Comparison of ENCODE assay signal across 1 cellular context in the genomic region with DNA sequence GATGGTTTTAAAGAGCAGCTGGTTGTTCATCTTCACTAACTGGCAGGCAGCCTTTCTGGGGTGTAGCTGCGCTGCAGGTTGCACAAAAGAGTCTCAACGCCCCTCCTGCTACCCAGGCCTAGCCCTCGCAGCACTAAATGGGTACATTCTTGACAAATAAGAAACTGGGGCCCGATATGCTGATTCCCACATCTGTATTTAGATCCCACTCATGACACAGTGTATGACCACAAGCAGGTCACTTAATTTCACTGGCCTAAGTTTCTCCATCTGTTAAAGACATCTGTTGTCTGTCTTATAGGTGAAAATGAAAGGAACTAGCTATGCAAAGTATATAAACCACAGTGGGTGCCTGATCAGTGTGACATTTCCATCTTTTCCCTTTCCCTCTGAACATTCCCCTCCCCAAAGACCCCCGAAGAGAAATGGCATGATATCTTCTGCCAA.
A peak's percentile ranks its signal among the peaks of the same experiment; 100 is the strongest.
TF ChIP-seq lines count a peak whose summit lies in the region.

No MANE protein-coding gene starts in this region.

TF ChIP-seq in GM12878, 131 proteins besides CTCF, POLR2A, EP300 and RAD21 (continued from another document and continues in another):
- TF ChIP-seq, protein P1, sequence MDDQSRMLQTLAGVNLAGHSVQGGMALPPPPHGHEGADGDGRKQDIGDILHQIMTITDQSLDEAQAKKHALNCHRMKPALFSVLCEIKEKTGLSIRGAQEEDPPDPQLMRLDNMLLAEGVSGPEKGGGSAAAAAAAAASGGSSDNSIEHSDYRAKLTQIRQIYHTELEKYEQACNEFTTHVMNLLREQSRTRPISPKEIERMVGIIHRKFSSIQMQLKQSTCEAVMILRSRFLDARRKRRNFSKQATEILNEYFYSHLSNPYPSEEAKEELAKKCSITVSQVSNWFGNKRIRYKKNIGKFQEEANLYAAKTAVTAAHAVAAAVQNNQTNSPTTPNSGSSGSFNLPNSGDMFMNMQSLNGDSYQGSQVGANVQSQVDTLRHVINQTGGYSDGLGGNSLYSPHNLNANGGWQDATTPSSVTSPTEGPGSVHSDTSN (IDR thresholded peaks at IDR 0.05; ENCODE audit: insufficient replicate concordance, low read depth, low read length) = no peak
- TF ChIP-seq CREB1 (IDR thresholded peaks at IDR 0.05; ENCODE audit: low read depth) (no peak), ZNF384 (IDR thresholded peaks at IDR 0.05; ENCODE audit: borderline replicate concordance, low read depth, low read length) (no peak), POLR2AphosphoS5 (IDR thresholded peaks at IDR 0.05; ENCODE audit: low read length) (no peak), ZSCAN29 (IDR thresholded peaks at IDR 0.05) (no peak), BMI1 (IDR thresholded peaks at IDR 0.05; ENCODE audit: borderline replicate concordance) (no peak), CHD1 (IDR thresholded peaks at IDR 0.05; ENCODE audit: low read depth, low read length) (no peak), PAX8 (IDR thresholded peaks at IDR 0.05) (no peak), CEBPB (IDR thresholded peaks at IDR 0.05; ENCODE audit: borderline replicate concordance in 1 of 2, low read depth in 2 of 2, low read length in 2 of 2) (no peak), SIN3A (IDR thresholded peaks at IDR 0.05; ENCODE audit: low read depth, low read length) (no peak), FOXM1 (IDR thresholded peaks at IDR 0.05; ENCODE audit: low read depth, low read length) (no peak), NR2C2 (IDR thresholded peaks at IDR 0.05; ENCODE audit: borderline replicate concordance, control insufficient read depth, insufficient read length, low read depth) (no peak), TAF1 (IDR thresholded peaks at IDR 0.05; ENCODE audit: borderline replicate concordance, low read depth, low read length) (no peak), WRNIP1 (IDR thresholded peaks at IDR 0.05; ENCODE audit: borderline replicate concordance, low read depth, low read length) (no peak), EGR1 (IDR thresholded peaks at IDR 0.05; ENCODE audit: borderline replicate concordance in 1 of 2, low read depth in 2 of 2, low read length in 2 of 2) (no peak), POU2F2 (IDR thresholded peaks at IDR 0.05; ENCODE audit: borderline replicate concordance, low read depth, low read length) (peak; percentile 93), STAT1 (conservative IDR thresholded peaks at IDR 0.05) (no peak), YY1 (IDR thresholded peaks at IDR 0.05; ENCODE audit: low read depth, low read length) (no peak), ZZZ3 (IDR thresholded peaks at IDR 0.05; ENCODE audit: control insufficient read depth, insufficient read length, low read depth) (no peak), EZH2 (IDR thresholded peaks at IDR 0.05; ENCODE audit: borderline replicate concordance, control insufficient read depth, low read depth, low read length) (no peak), IRF4 (IDR thresholded peaks at IDR 0.05; ENCODE audit: low read depth, low read length) (no peak), KLF5 (IDR thresholded peaks at IDR 0.05; ENCODE audit: partially characterized antibody) (no peak), KDM1A (IDR thresholded peaks at IDR 0.05; ENCODE audit: borderline replicate concordance) (no peak), RCOR1 (conservative IDR thresholded peaks at IDR 0.05; ENCODE audit: low read depth, low read length) (no peak), BRCA1 (IDR thresholded peaks at IDR 0.05; ENCODE audit: low read depth, low read length) (no peak), ATF7 (IDR thresholded peaks at IDR 0.05; ENCODE audit: low read depth) (peak; percentile 55), BACH1 (IDR thresholded peaks at IDR 0.05; ENCODE audit: borderline replicate concordance) (peak; percentile 34; the same call in 1 of the 2 replicates), STAT3 (IDR thresholded peaks at IDR 0.05; ENCODE audit: low read depth, low read length) (no peak), SUZ12 (IDR thresholded peaks at IDR 0.05; ENCODE audit: unreplicated experiment) (no peak), GATAD2B (conservative IDR thresholded peaks at IDR 0.05; ENCODE audit: low read depth) (0 out of 2 replicates have a peak, but pooled peaks have one; percentile 32), FOXK2 (IDR thresholded peaks at IDR 0.05) (no peak), DPF2 (IDR thresholded peaks at IDR 0.05) (peak; percentile 55; the same call in 1 of the 2 replicates), SMC3 (IDR thresholded peaks at IDR 0.05; ENCODE audit: borderline replicate concordance, low read length) (no peak)
- TF ChIP-seq, protein P2, sequence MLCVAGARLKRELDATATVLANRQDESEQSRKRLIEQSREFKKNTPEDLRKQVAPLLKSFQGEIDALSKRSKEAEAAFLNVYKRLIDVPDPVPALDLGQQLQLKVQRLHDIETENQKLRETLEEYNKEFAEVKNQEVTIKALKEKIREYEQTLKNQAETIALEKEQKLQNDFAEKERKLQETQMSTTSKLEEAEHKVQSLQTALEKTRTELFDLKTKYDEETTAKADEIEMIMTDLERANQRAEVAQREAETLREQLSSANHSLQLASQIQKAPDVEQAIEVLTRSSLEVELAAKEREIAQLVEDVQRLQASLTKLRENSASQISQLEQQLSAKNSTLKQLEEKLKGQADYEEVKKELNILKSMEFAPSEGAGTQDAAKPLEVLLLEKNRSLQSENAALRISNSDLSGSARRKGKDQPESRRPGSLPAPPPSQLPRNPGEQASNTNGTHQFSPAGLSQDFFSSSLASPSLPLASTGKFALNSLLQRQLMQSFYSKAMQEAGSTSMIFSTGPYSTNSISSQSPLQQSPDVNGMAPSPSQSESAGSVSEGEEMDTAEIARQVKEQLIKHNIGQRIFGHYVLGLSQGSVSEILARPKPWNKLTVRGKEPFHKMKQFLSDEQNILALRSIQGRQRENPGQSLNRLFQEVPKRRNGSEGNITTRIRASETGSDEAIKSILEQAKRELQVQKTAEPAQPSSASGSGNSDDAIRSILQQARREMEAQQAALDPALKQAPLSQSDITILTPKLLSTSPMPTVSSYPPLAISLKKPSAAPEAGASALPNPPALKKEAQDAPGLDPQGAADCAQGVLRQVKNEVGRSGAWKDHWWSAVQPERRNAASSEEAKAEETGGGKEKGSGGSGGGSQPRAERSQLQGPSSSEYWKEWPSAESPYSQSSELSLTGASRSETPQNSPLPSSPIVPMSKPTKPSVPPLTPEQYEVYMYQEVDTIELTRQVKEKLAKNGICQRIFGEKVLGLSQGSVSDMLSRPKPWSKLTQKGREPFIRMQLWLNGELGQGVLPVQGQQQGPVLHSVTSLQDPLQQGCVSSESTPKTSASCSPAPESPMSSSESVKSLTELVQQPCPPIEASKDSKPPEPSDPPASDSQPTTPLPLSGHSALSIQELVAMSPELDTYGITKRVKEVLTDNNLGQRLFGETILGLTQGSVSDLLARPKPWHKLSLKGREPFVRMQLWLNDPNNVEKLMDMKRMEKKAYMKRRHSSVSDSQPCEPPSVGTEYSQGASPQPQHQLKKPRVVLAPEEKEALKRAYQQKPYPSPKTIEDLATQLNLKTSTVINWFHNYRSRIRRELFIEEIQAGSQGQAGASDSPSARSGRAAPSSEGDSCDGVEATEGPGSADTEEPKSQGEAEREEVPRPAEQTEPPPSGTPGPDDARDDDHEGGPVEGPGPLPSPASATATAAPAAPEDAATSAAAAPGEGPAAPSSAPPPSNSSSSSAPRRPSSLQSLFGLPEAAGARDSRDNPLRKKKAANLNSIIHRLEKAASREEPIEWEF (IDR thresholded peaks at IDR 0.05; ENCODE audit: insufficient replicate concordance, low read depth, low read length) = no peak
- TF ChIP-seq, protein P3, sequence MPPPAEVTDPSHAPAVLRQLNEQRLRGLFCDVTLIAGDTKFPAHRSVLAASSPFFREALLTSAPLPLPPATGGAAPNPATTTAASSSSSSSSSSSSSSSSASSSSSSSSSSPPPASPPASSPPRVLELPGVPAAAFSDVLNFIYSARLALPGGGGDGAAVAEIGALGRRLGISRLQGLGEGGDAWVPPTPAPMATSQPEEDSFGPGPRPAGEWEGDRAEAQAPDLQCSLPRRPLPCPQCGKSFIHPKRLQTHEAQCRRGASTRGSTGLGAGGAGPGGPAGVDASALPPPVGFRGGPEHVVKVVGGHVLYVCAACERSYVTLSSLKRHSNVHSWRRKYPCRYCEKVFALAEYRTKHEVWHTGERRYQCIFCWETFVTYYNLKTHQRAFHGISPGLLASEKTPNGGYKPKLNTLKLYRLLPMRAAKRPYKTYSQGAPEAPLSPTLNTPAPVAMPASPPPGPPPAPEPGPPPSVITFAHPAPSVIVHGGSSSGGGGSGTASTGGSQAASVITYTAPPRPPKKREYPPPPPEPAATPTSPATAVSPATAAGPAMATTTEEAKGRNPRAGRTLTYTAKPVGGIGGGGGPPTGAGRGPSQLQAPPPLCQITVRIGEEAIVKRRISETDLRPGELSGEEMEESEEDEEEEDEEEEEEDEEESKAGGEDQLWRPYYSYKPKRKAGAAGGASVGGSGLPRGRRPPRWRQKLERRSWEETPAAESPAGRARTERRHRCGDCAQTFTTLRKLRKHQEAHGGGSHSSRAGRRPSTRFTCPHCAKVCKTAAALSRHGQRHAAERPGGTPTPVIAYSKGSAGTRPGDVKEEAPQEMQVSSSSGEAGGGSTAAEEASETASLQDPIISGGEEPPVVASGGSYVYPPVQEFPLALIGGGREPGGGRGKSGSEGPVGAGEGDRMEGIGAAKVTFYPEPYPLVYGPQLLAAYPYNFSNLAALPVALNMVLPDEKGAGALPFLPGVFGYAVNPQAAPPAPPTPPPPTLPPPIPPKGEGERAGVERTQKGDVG (CRISPR knock-in tag; IDR thresholded peaks at IDR 0.05) = no peak
- TF ChIP-seq, protein P4, sequence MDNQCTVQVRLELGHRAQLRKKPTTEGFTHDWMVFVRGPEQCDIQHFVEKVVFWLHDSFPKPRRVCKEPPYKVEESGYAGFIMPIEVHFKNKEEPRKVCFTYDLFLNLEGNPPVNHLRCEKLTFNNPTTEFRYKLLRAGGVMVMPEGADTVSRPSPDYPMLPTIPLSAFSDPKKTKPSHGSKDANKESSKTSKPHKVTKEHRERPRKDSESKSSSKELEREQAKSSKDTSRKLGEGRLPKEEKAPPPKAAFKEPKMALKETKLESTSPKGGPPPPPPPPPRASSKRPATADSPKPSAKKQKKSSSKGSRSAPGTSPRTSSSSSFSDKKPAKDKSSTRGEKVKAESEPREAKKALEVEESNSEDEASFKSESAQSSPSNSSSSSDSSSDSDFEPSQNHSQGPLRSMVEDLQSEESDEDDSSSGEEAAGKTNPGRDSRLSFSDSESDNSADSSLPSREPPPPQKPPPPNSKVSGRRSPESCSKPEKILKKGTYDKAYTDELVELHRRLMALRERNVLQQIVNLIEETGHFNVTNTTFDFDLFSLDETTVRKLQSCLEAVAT (IDR thresholded peaks at IDR 0.05) = no peak
- TF ChIP-seq, protein P5, sequence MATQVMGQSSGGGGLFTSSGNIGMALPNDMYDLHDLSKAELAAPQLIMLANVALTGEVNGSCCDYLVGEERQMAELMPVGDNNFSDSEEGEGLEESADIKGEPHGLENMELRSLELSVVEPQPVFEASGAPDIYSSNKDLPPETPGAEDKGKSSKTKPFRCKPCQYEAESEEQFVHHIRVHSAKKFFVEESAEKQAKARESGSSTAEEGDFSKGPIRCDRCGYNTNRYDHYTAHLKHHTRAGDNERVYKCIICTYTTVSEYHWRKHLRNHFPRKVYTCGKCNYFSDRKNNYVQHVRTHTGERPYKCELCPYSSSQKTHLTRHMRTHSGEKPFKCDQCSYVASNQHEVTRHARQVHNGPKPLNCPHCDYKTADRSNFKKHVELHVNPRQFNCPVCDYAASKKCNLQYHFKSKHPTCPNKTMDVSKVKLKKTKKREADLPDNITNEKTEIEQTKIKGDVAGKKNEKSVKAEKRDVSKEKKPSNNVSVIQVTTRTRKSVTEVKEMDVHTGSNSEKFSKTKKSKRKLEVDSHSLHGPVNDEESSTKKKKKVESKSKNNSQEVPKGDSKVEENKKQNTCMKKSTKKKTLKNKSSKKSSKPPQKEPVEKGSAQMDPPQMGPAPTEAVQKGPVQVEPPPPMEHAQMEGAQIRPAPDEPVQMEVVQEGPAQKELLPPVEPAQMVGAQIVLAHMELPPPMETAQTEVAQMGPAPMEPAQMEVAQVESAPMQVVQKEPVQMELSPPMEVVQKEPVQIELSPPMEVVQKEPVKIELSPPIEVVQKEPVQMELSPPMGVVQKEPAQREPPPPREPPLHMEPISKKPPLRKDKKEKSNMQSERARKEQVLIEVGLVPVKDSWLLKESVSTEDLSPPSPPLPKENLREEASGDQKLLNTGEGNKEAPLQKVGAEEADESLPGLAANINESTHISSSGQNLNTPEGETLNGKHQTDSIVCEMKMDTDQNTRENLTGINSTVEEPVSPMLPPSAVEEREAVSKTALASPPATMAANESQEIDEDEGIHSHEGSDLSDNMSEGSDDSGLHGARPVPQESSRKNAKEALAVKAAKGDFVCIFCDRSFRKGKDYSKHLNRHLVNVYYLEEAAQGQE (IDR thresholded peaks at IDR 0.05; ENCODE audit: low read depth, low read length) = no peak
- TF ChIP-seq, protein P6, sequence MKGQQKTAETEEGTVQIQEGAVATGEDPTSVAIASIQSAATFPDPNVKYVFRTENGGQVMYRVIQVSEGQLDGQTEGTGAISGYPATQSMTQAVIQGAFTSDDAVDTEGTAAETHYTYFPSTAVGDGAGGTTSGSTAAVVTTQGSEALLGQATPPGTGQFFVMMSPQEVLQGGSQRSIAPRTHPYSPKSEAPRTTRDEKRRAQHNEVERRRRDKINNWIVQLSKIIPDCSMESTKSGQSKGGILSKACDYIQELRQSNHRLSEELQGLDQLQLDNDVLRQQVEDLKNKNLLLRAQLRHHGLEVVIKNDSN (IDR thresholded peaks at IDR 0.05; ENCODE audit: borderline replicate concordance, extremely low read length, insufficient read depth, low read depth, low read length) = no peak
- TF ChIP-seq, protein P7, sequence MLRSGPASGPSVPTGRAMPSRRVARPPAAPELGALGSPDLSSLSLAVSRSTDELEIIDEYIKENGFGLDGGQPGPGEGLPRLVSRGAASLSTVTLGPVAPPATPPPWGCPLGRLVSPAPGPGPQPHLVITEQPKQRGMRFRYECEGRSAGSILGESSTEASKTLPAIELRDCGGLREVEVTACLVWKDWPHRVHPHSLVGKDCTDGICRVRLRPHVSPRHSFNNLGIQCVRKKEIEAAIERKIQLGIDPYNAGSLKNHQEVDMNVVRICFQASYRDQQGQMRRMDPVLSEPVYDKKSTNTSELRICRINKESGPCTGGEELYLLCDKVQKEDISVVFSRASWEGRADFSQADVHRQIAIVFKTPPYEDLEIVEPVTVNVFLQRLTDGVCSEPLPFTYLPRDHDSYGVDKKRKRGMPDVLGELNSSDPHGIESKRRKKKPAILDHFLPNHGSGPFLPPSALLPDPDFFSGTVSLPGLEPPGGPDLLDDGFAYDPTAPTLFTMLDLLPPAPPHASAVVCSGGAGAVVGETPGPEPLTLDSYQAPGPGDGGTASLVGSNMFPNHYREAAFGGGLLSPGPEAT (IDR thresholded peaks at IDR 0.05; ENCODE audit: low read depth) = peak; percentile 53
- TF ChIP-seq, protein P8, sequence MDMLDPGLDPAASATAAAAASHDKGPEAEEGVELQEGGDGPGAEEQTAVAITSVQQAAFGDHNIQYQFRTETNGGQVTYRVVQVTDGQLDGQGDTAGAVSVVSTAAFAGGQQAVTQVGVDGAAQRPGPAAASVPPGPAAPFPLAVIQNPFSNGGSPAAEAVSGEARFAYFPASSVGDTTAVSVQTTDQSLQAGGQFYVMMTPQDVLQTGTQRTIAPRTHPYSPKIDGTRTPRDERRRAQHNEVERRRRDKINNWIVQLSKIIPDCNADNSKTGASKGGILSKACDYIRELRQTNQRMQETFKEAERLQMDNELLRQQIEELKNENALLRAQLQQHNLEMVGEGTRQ (IDR thresholded peaks at IDR 0.05; ENCODE audit: borderline replicate concordance, low read depth, low read length) = no peak
